Comparison of ENCODE assay signal across 8 cellular contexts in genomic region chr2:58045580-58046334, GRCh38. TPM values are rescaled to one million over a fixed set of nuclear protein-coding genes. Genes with fewer than 3 reads are reported as not detected.
DNase-seq lines count a peak whose midpoint lies in the region; ATAC-seq and TF ChIP-seq lines count a peak whose summit lies in the region.

No MANE protein-coding gene starts in this region.

- no peaks in the 10 kb centered on the region for H3K27me3 Mint-ChIP-seq in Calu3 (ENCODE audit: unreplicated experiment)

- H3K79me2 ChIP-seq in parathyroid adenoma: no peaks in the 10 kb centered on the region

- H3K4me1 ChIP-seq in RWPE2 (ENCODE audit: insufficient read depth, poor library complexity, severe bottlenecking): peaks cover 26% of the 10 kb centered on the region
- peaks cover 0 to 2% of the 10 kb centered on the region in 2 donors for H3K4me1 ChIP-seq in esophagus (ENCODE audit: control insufficient read depth in 2 of 2, insufficient read depth in 2 of 2, low read length in 1 of 2)
- H3K4me1 ChIP-seq in parathyroid adenoma: peaks cover 10% of the 10 kb centered on the region

- no peaks in the 10 kb centered on the region for H3K27me3 ChIP-seq in RWPE2 (ENCODE audit: insufficient read depth, poor library complexity, severe bottlenecking)
- no peaks in the 10 kb centered on the region for H3K27me3 ChIP-seq in esophagus (ENCODE audit: control insufficient read depth in 1 of 2, insufficient read depth in 2 of 2, low read length in 2 of 2)
- no peaks in the 10 kb centered on the region for H3K27me3 ChIP-seq in parathyroid adenoma (ENCODE audit: control insufficient read depth, insufficient read depth, low read length)

- H3K4me3 ChIP-seq in RWPE2 (ENCODE audit: severe bottlenecking) (peak overlapping the region; percentile 70), esophagus (ENCODE audit: low read depth in 1 of 2, low read length in 2 of 2) (peak overlapping the region; percentile 72 to 82), parathyroid adenoma (ENCODE audit: low read depth, low read length) (peak overlapping the region; percentile 65)

- WGBS in esophagus, 2 donors: 68% methylated on average over 17 of the region's 17 CpGs

- H3K27ac ChIP-seq in RWPE2 (ENCODE audit: poor library complexity, severe bottlenecking): peak overlapping the region; percentile 84
- peak overlapping the region; percentile 96 to 98 for H3K27ac ChIP-seq in esophagus (ENCODE audit: low read depth in 2 of 2, low read length in 1 of 2)
- H3K27ac ChIP-seq in parathyroid adenoma: peak overlapping the region; percentile 91

- peak overlapping the region; percentile 73 for H3K4me2 ChIP-seq in parathyroid adenoma (ENCODE audit: low read length)

- H3K36me3 ChIP-seq in RWPE2 (ENCODE audit: low read depth) (peaks cover 21% of the 10 kb centered on the region), esophagus (ENCODE audit: control insufficient read depth in 2 of 2, insufficient read depth in 2 of 2, low read length in 1 of 2) (no peaks in the 10 kb centered on the region), parathyroid adenoma (ENCODE audit: control insufficient read depth, insufficient read depth, low read length) (no peaks in the 10 kb centered on the region)

- H3K9ac ChIP-seq in parathyroid adenoma: no peak overlapping the region

- BruUV-seq in Calu3 (replicated peaks; lab: Mats Ljungman, UMichigan): TSS peak; percentile 64

- peaks cover 37% of the 10 kb centered on the region for H3K4me1 Mint-ChIP-seq in Calu3 (ENCODE audit: low read depth, unreplicated experiment)

- H3K4me3 Mint-ChIP-seq in Calu3 (ENCODE audit: low read depth, unreplicated experiment): peak overlapping the region; percentile 94

- TF ChIP-seq CTCF in Calu3 (IDR thresholded peaks at IDR 0.05; ENCODE audit: unreplicated experiment) (no peak), RWPE2 (IDR thresholded peaks at IDR 0.05; ENCODE audit: poor library complexity, severe bottlenecking) (no peak), parathyroid adenoma (IDR thresholded peaks at IDR 0.05) (no peak)

- peaks cover 28% of the 10 kb centered on the region for H3K36me3 Mint-ChIP-seq in Calu3 (ENCODE audit: insufficient read depth, unreplicated experiment)

- intact Hi-C loops in Calu3 (cut with micrococcal nuclease; ENCODE audit: unreplicated experiment): loop anchor here (10.0 kb wide), 1 partner anchor 189 kb away; no protein-coding TSS in a partner anchor

- no peaks in the 10 kb centered on the region for H3K9me3 Mint-ChIP-seq in Calu3 (ENCODE audit: low read depth, unreplicated experiment)

- no peak for ATAC-seq in RWPE2 (ENCODE audit: low read depth)
- ATAC-seq in left lobe of liver: no peak

- CTCF ChIA-PET in Calu3 (lab: Charles Lee): interaction anchor here (0.6 to 0.9 kb wide), 2 partner anchors 142 to 148 kb away, joined by 3 to 4 read pairs; no protein-coding TSS in a partner anchor

- peak overlapping the region; percentile 38 for H3K27ac Mint-ChIP-seq in Calu3 (ENCODE audit: unreplicated experiment)

- H2AFZ ChIP-seq in parathyroid adenoma: peak overlapping the region; percentile 99

- H3K9me3 ChIP-seq in RWPE2 (ENCODE audit: severe bottlenecking) (no peaks in the 10 kb centered on the region), esophagus (ENCODE audit: control insufficient read depth in 2 of 2, insufficient read depth in 1 of 2, low read depth in 1 of 2, low read length in 1 of 2) (no peaks in the 10 kb centered on the region), parathyroid adenoma (ENCODE audit: control insufficient read depth, low read length) (no peaks in the 10 kb centered on the region)

- DNase-seq in Calu3 (no peak), RWPE2 (ENCODE audit: low spot score) (no peak), activated gamma-delta T cell treated with Interleukin-2 at 50 U/mL for 16 hours (no peak), GDM1 (lab: John Stamatoyannopoulos, UW) (no peak), left lobe of liver (ENCODE audit: low spot score) (no peak)
- DNase-seq in activated CD4-positive, alpha-beta T cell treated with anti-CD3 and anti-CD28 coated beads, Interleukin-2, amount 50 U/mL, for 1 hour: no peak

RNA-seq across cellular contexts. Expression of gene VRK2, which starts 0.8 kb away (rescaled TPM):
- total RNA-seq in Calu3 (2022) (23.4 and 25.4 TPM in 2 replicates), left lobe of liver (8.5 TPM)
- 10 to 100 TPM in 1 of 2 donors, 1 to 10 TPM in 1; 9.4 to 18.4 TPM for polyA plus RNA-seq in esophagus
